ENCODE assay signal across 17 cellular contexts in the genomic region with DNA sequence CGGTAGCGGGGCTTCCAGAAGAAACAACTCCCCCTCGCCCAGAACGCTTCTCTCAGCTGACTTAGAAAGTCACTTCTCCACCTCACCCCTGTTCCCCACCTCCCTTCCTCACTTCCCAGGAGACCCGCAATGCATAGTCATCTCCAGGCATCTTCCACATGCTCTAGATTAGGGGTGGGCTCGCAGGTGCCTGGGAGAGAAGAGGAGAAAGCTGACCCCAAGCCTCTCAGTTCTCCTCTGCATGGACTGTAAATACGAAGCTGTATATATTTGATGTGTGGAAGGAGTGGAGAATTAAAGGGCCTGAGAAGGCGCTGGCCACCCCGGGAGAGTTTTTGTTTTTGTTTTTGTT. TPM values are rescaled to one million over a fixed set of nuclear protein-coding genes. Genes with fewer than 3 reads are reported as not detected.
A peak's percentile ranks its signal among the peaks of the same experiment; 100 is the strongest.
DNase-seq lines count a peak whose midpoint lies in the region; ATAC-seq and TF ChIP-seq lines count a peak whose summit lies in the region.
"Had no signal": no experiment of that assay in that cellular context is flagged by ENCODE, and none has a peak within 500 bp of the region (broad histone marks: within the 10 kb centered on the region; RNA-seq: fewer than 3 reads in every experiment).

No MANE protein-coding gene starts in this region.

- H3K36me3 Mint-ChIP-seq in activated naive CD4-positive, alpha-beta T cell treated with anti-CD3 and anti-CD28 coated beads, Interleukin-2, amount 10 ng/mL, durations not matched to agents 7 days and 5 days = peaks cover 53% of the 10 kb centered on the region
- peaks cover 21% of the 10 kb centered on the region for H3K36me3 Mint-ChIP-seq in activated T-helper 17 cell treated with anti-CD3 and anti-CD28 coated beads, Interleukin-2, amount 50 U/mL, for 72 hours (ENCODE audit: low read depth)
- no peaks in the 10 kb centered on the region for H3K36me3 Mint-ChIP-seq in mesothelial cell of epicardium

- CTCF ChIA-PET in activated naive CD4-positive, alpha-beta T cell treated with anti-CD3 and anti-CD28 coated beads, Interleukin-2, amount 10 ng/mL, durations not matched to agents 7 days and 5 days (lab: Charles Lee) = interaction anchor here (7.5 to 9.6 kb wide), 2 partner anchors 51 to 91 kb away, joined by 190 to 489 read pairs; a partner anchor contains a TSS

- no peaks in the 10 kb centered on the region for H3K36me3 ChIP-seq in iPS-18a (ENCODE audit: control insufficient read depth, low read depth, low read length)
- H3K36me3 ChIP-seq in thymus (ENCODE audit: control insufficient read depth, insufficient read depth) = peaks cover 16% of the 10 kb centered on the region

- H3K4me1 Mint-ChIP-seq in activated naive CD4-positive, alpha-beta T cell treated with anti-CD3 and anti-CD28 coated beads, Interleukin-2, amount 10 ng/mL, durations not matched to agents 7 days and 5 days = peaks cover 74% of the 10 kb centered on the region
- H3K4me1 Mint-ChIP-seq in activated T-helper 17 cell treated with anti-CD3 and anti-CD28 coated beads, Interleukin-2, amount 50 U/mL, for 72 hours = peaks cover 31% of the 10 kb centered on the region
- H3K4me1 Mint-ChIP-seq in mesothelial cell of epicardium = peaks cover 10% of the 10 kb centered on the region

- TF ChIP-seq CTCF in mesothelial cell of epicardium (IDR thresholded peaks at IDR 0.05; ENCODE audit: unreplicated experiment) = no peak

- peak overlapping the region; percentile 32 for H3K4me3 ChIP-seq in iPS-18a (ENCODE audit: low read length)
- peak overlapping the region; percentile 75 for H3K4me3 ChIP-seq in thymus (ENCODE audit: low read length)

- 14% methylated on average over 9 of the region's 9 CpGs for WGBS in thymus

- peak overlapping the region; percentile 100 for H3K4me3 Mint-ChIP-seq in activated naive CD4-positive, alpha-beta T cell treated with anti-CD3 and anti-CD28 coated beads, Interleukin-2, amount 10 ng/mL, durations not matched to agents 7 days and 5 days
- H3K4me3 Mint-ChIP-seq in activated T-helper 17 cell treated with anti-CD3 and anti-CD28 coated beads, Interleukin-2, amount 50 U/mL, for 72 hours = peak overlapping the region; percentile 97
- H3K4me3 Mint-ChIP-seq in mesothelial cell of epicardium = no peak overlapping the region

- H3K9me3 ChIP-seq in iPS-18a (ENCODE audit: control insufficient read depth, low read depth, low read length) = no peaks in the 10 kb centered on the region
- peaks cover 2% of the 10 kb centered on the region for H3K9me3 ChIP-seq in thymus (ENCODE audit: control insufficient read depth)

- H3K27me3 ChIP-seq in iPS-18a (ENCODE audit: control insufficient read depth, insufficient read depth, low read length) (peaks cover 77% of the 10 kb centered on the region), thymus (ENCODE audit: control insufficient read depth, insufficient read depth) (no peaks in the 10 kb centered on the region)

- H3K27me3 Mint-ChIP-seq in activated naive CD4-positive, alpha-beta T cell treated with anti-CD3 and anti-CD28 coated beads, Interleukin-2, amount 10 ng/mL, durations not matched to agents 7 days and 5 days = peaks cover 5% of the 10 kb centered on the region
- no peaks in the 10 kb centered on the region for H3K27me3 Mint-ChIP-seq in activated T-helper 17 cell treated with anti-CD3 and anti-CD28 coated beads, Interleukin-2, amount 50 U/mL, for 72 hours
- H3K27me3 Mint-ChIP-seq in mesothelial cell of epicardium (ENCODE audit: low read depth) = peaks cover 94% of the 10 kb centered on the region

- no peak for DNase-seq in activated naive CD4-positive, alpha-beta T cell treated with anti-CD3 and anti-CD28 coated beads, Interleukin-2, amount 10 ng/mL, durations not matched to agents 7 days and 5 days
- DNase-seq in activated naive CD4-positive, alpha-beta T cell treated with Interleukin-2 at 50 U/mL for 16 hours = no peak
- DNase-seq in NOMO-1 treated with dmso at 0.1 percent for 144 hours (lab: John Stamatoyannopoulos, UW; ENCODE audit: unreplicated experiment) = no peak
- no peak for DNase-seq in mesothelial cell of epicardium (ENCODE audit: low spot score in 2 of 2, unreplicated experiment in 2 of 2)
- DNase-seq: DMS 273 treated with DMSO at 0.1 percent for 48 hours; effector CD8-positive, alpha-beta T cell; NCI-H146; NCI-H510A; stimulated activated naive CD4-positive, alpha-beta T cell had no signal

- H3K4me1 ChIP-seq in iPS-18a (ENCODE audit: control insufficient read depth, low read depth, low read length) (peaks cover 4% of the 10 kb centered on the region), thymus (ENCODE audit: control insufficient read depth, insufficient read depth, low read length) (peaks cover 41% of the 10 kb centered on the region)

- no peak for ATAC-seq in activated T-helper 17 cell treated with anti-CD3 and anti-CD28 coated beads, Interleukin-2, amount 50 U/mL, for 72 hours (replicated peaks)
- ATAC-seq in HG03378 (IDR thresholded peaks at IDR 0.05; ENCODE audit: unreplicated experiment) = no peak
- ATAC-seq: HCT116 had no signal

- H3K27ac Mint-ChIP-seq in activated naive CD4-positive, alpha-beta T cell treated with anti-CD3 and anti-CD28 coated beads, Interleukin-2, amount 10 ng/mL, durations not matched to agents 7 days and 5 days = peak overlapping the region; percentile 99
- peak overlapping the region; percentile 95 for H3K27ac Mint-ChIP-seq in activated T-helper 17 cell treated with anti-CD3 and anti-CD28 coated beads, Interleukin-2, amount 50 U/mL, for 72 hours
- H3K27ac Mint-ChIP-seq in mesothelial cell of epicardium = no peak overlapping the region

- no peak overlapping the region for H3K27ac ChIP-seq in iPS-18a (ENCODE audit: low read length)
- H3K27ac ChIP-seq in thymus (ENCODE audit: low read depth) = peak overlapping the region; percentile 50
- H3K27ac ChIP-seq: KMS-11 had no signal

- H3K9ac ChIP-seq in iPS-18a (ENCODE audit: low read length) = no peak overlapping the region
- H3K9ac ChIP-seq: KMS-11 had no signal

- no peaks in the 10 kb centered on the region for H3K9me3 Mint-ChIP-seq in activated naive CD4-positive, alpha-beta T cell treated with anti-CD3 and anti-CD28 coated beads, Interleukin-2, amount 10 ng/mL, durations not matched to agents 7 days and 5 days
- no peaks in the 10 kb centered on the region for H3K9me3 Mint-ChIP-seq in activated T-helper 17 cell treated with anti-CD3 and anti-CD28 coated beads, Interleukin-2, amount 50 U/mL, for 72 hours
- no peaks in the 10 kb centered on the region for H3K9me3 Mint-ChIP-seq in mesothelial cell of epicardium

RNA-seq across cellular contexts. Expression of a gene that starts 1.8 kb away (rescaled TPM):
- 10 to 100 TPM; 47.2 to 65.9 TPM for total RNA-seq in activated T-helper 17 cell treated with anti-CD3 and anti-CD28 coated beads, Interleukin-2, amount 50 U/mL, for 72 hours
- polyA plus RNA-seq in thymus = 143 TPM
- total RNA-seq in mesothelial cell of epicardium = not detected in 3 replicates
- total RNA-seq: fibroblast of villous mesenchyme, osteocyte had no signal

Comparison
In these comparisons a context has a peak if more than half of its experiments do, and no peak if none do; other contexts are left out.
1. RNA of a gene that starts 1.8 kb away (total RNA-seq): 47.2 to 65.9 TPM in activated T-helper 17 cell treated with anti-CD3 and anti-CD28 coated beads, Interleukin-2, amount 50 U/mL, for 72 hours; not detected in mesothelial cell of epicardium; every median in the first group is over 10 times any median in the second.